16 cellular contexts compared by ENCODE assay signal in genomic region chr10:46555366-46555712, GRCh38. TPM values are rescaled to one million over a fixed set of nuclear protein-coding genes. Genes with fewer than 3 reads are reported as not detected.
A peak's percentile ranks its signal among the peaks of the same experiment; 100 is the strongest.
DNase-seq lines count a peak whose midpoint lies in the region; ATAC-seq and TF ChIP-seq lines count a peak whose summit lies in the region.
"Had no signal": no experiment of that assay in that cellular context is flagged by ENCODE, and none has a peak within 500 bp of the region (broad histone marks: within the 10 kb centered on the region; RNA-seq: fewer than 3 reads in every experiment).

No MANE protein-coding gene starts in this region.

- intact Hi-C loops in lower leg skin (cut with DNase I; ENCODE audit: low total_unique reads): no loop called here
- intact Hi-C loops in stomach (cut with DNase I; ENCODE audit: low total_unique reads): no loop called here

- DNase-seq in activated effector memory CD4-positive, alpha-beta T cell treated with anti-CD3 and anti-CD28 coated beads, Interleukin-2, amount 50 U/mL, for 16 hours: peak; percentile 10
- DNase-seq in activated effector memory CD4-positive, alpha-beta T cell treated with Interleukin-2 at 50 U/mL for 16 hours: no peak
- DNase-seq in activated CD8-positive, alpha-beta memory T cell treated with anti-CD3 and anti-CD28 coated beads, Interleukin-2, amount 50 U/mL, for 4 hours: peak; percentile 9
- DNase-seq in lower leg skin (ENCODE audit: low spot score in 2 of 2) (peak; percentile 14 to 86), stomach (no peak), NCI-H1105 treated with DMSO at 0.1 percent for 48 hours (lab: John Stamatoyannopoulos, UW) (no peak)
- DNase-seq: activated T-cell treated with anti-CD3 and anti-CD28 coated beads for 4 hours, DMS 273 treated with DMSO at 0.1 percent for 48 hours, heart right ventricle, NCI-H1417 treated with DMSO at 0.1 percent for 48 hours had no signal

- peaks cover 4 to 63% (median 35%) of the 10 kb centered on the region in 3 donors for H3K27me3 ChIP-seq in stomach

- ATAC-seq in HG02981 (IDR thresholded peaks at IDR 0.05; ENCODE audit: unreplicated experiment) (no peak), GM21737 (IDR thresholded peaks at IDR 0.05; ENCODE audit: unreplicated experiment) (no peak)

- TF ChIP-seq CTCF in lower leg skin (IDR thresholded peaks at IDR 0.05): no peak
- no peak for TF ChIP-seq CTCF in stomach (IDR thresholded peaks at IDR 0.05)

- peaks cover 0 to 11% (median 4%) of the 10 kb centered on the region in 4 donors for H3K36me3 ChIP-seq in stomach
- H3K36me3 ChIP-seq: heart right ventricle, tibial artery had no signal

- peaks cover 16 to 61% (median 41%) of the 10 kb centered on the region in 4 donors for H3K4me1 ChIP-seq in stomach

- no peak for TF ChIP-seq EP300 in stomach (IDR thresholded peaks at IDR 0.05)

- H3K27ac ChIP-seq in stomach: peak overlapping the region in 3 of 5 donors; percentile 64 to 80 (median 68)
- H3K27ac ChIP-seq: heart right ventricle, tibial artery had no signal

- no peaks in the 10 kb centered on the region for H3K9me3 ChIP-seq in stomach
- H3K9me3 ChIP-seq: heart right ventricle, tibial artery had no signal

- WGBS in lower leg skin, 2 donors: 54 to 58% methylated on average over 4 of the region's 4 CpGs
- WGBS in stomach, 5 donors: 33 to 55% (median 49%) methylated on average over 4 of the region's 4 CpGs

- H3K4me3 ChIP-seq in lower leg skin (ENCODE audit: low read depth, poor library complexity, severe bottlenecking) (no peak overlapping the region), stomach (peak overlapping the region; percentile 54 to 66 (median 54))

- TF ChIP-seq POLR2A in lower leg skin (IDR thresholded peaks at IDR 0.05) (no peak), stomach (IDR thresholded peaks at IDR 0.05) (no peak)

RNA-seq across cellular contexts. Expression of gene GPRIN2, which starts 1.1 kb away (rescaled TPM):
- 100 to 1,000 TPM in 1 of 4 donors, 10 to 100 TPM in 3; 50.5 to 118 (median 61.8) TPM for total RNA-seq in lower leg skin
- total RNA-seq in stomach: 10 to 100 TPM in 4 of 5 donors, 1 to 10 TPM in 1; 3.5 to 27.8 (median 15.2) TPM
- 10 to 100 TPM in 1 of 3 donors, 1 to 10 TPM in 2; 5.0 to 10.8 (median 5.0) TPM for polyA plus RNA-seq in stomach
- total RNA-seq: H4, Right ventricle myocardium superior had no signal
- polyA plus RNA-seq: AG04450, heart right ventricle had no signal

RNA-seq across cellular contexts. Expression of gene SYT15, which starts 23.6 kb away (rescaled TPM):
- 1 to 10 TPM in 3 of 4 donors, under 1 TPM in 1; 0.55 to 4.1 (median 2.0) TPM for total RNA-seq in lower leg skin
- total RNA-seq in stomach: 10 to 100 TPM in 1 of 5 donors, 1 to 10 TPM in 1, under 1 TPM in 1, not detected in 2; 0.29 to 85.8 (median 2.9) TPM
- under 1 TPM; 0.12 to 0.95 (median 0.92) TPM for polyA plus RNA-seq in stomach

Comparison
In these comparisons a context has a peak if more than half of its experiments do, and no peak if none do; other contexts are left out.
1. DNase-seq: peak in activated effector memory CD4-positive, alpha-beta T cell treated with anti-CD3 and anti-CD28 coated beads, Interleukin-2, amount 50 U/mL, for 16 hours (single experiment), activated CD8-positive, alpha-beta memory T cell treated with anti-CD3 and anti-CD28 coated beads, Interleukin-2, amount 50 U/mL, for 4 hours (single experiment) and lower leg skin (2 of 2); none in activated effector memory CD4-positive, alpha-beta T cell treated with Interleukin-2 at 50 U/mL for 16 hours (single experiment), stomach (single experiment) and NCI-H1105 treated with DMSO at 0.1 percent for 48 hours (single experiment).